In genomic region chr4:158873795-158874359, GRCh38 we compare ENCODE assay signal across 11 cellular contexts.
A peak's percentile ranks its signal among the peaks of the same experiment; 100 is the strongest.
DNase-seq lines count a peak whose midpoint lies in the region; ATAC-seq, FAIRE-seq and TF ChIP-seq lines count a peak whose summit lies in the region.
"Had no signal": no experiment of that assay in that cellular context is flagged by ENCODE, and none has a peak within 500 bp of the region (broad histone marks: within the 10 kb centered on the region; RNA-seq: fewer than 3 reads in every experiment).

No MANE protein-coding gene starts in this region.

- H3K4me2 ChIP-seq in HepG2 (ENCODE audit: low read depth, low read length): no peak overlapping the region

- in situ Hi-C loops in HepG2 (cut with HindIII; ENCODE audit: extremely low pct_ligation_motif_present, low pct_unique_long_range_greater_than_20kb): loop anchor here (25.0 kb wide), 1 partner anchor 563 kb away; no protein-coding TSS in a partner anchor

- no peaks in the 10 kb centered on the region for H3K4me1 ChIP-seq in HepG2 (ENCODE audit: insufficient read depth, low read length)

- no peak overlapping the region for H3K9ac ChIP-seq in HepG2 (ENCODE audit: insufficient read depth, low read depth, low read length)

- no peak for TF ChIP-seq POLR2A in HepG2 (IDR thresholded peaks at IDR 0.05; ENCODE audit: insufficient read depth in 1 of 2, low read depth in 2 of 2, low read length in 2 of 2)

- H3K4me3 ChIP-seq in BJ (ENCODE audit: low read depth, low read length): no peak overlapping the region
- no peak overlapping the region for H3K4me3 ChIP-seq in Jurkat, Clone E6-1 (ENCODE audit: low read length)
- no peak overlapping the region for H3K4me3 ChIP-seq in HepG2 (replicated peaks in 1 of 3; ENCODE audit: insufficient read depth in 1 of 3, low read depth in 2 of 3, low read length in 3 of 3)

- intact Hi-C loops in HepG2 (cut with micrococcal nuclease; ENCODE audit: unreplicated experiment): no loop called here

- BruUV-seq in HepG2 (replicated peaks; lab: Mats Ljungman, UMichigan): no TSS peak

- no peak overlapping the region for H2AFZ ChIP-seq in HepG2 (ENCODE audit: low read length)

- 87% methylated on average over 4 of the region's 4 CpGs for WGBS in HepG2 (ENCODE audit: low lambda C conversion rate)

- no peaks in the 10 kb centered on the region for H3K79me2 ChIP-seq in HepG2 (ENCODE audit: insufficient read depth, low read length)

- H3K27ac ChIP-seq in HepG2 (ENCODE audit: extremely low read length, insufficient read depth, low read length): no peak overlapping the region

- TF ChIP-seq RAD21 in HepG2 (CRISPR knock-in tag; IDR thresholded peaks at IDR 0.05): no peak

- POLR2A ChIA-PET in BJ (lab: Charles Lee) (interaction anchor here (0.6 kb wide), 1 partner anchor 268 kb away, joined by 11 read pairs; no protein-coding TSS in a partner anchor), HepG2 (lab: Yijun Ruan, JAX) (no interaction called here)

- TF ChIP-seq EP300 in HepG2 (IDR thresholded peaks at IDR 0.05; ENCODE audit: low read depth in 2 of 2, low read length in 2 of 2): no peak
- TF ChIP-seq EP300 in HepG2 (CRISPR knock-in tag; IDR thresholded peaks at IDR 0.05; ENCODE audit: borderline replicate concordance): no peak

- no peak for TF ChIP-seq CTCF in BJ (IDR thresholded peaks at IDR 0.05; ENCODE audit: insufficient read depth, low read depth, low read length)
- TF ChIP-seq CTCF in HepG2 (CRISPR knock-in tag; IDR thresholded peaks at IDR 0.05): no peak

- ATAC-seq in HepG2 (no peak), GM21717 (IDR thresholded peaks at IDR 0.05; ENCODE audit: unreplicated experiment) (no peak), HG03342 (IDR thresholded peaks at IDR 0.05; ENCODE audit: unreplicated experiment) (no peak)

- peak; percentile 56 for DNase-seq in BJ (ENCODE audit: low read depth)
- DNase-seq in Jurkat, Clone E6-1 (ENCODE audit: low read depth, low spot score): peak; percentile 71
- DNase-seq in brain pericyte (ENCODE audit: low read depth, low spot score): peak; percentile 46
- DNase-seq in HepG2 (ENCODE audit: low spot score): peak; percentile 5
- DNase-seq in D341Med (ENCODE audit: low spot score): no peak
- DNase-seq in hypothalamus (lab: John Stamatoyannopoulos, UW): no peak
- DNase-seq: NCI-H526 treated with DMSO at 0.1 percent for 48 hours; stimulated activated CD4-positive, alpha-beta T cell treated with anti-CD3 and anti-CD28 coated beads, Interleukin-1b, Interleukin-23, amount 100 ng/mL, for 48 hours had no signal

- no peaks in the 10 kb centered on the region for H4K20me1 ChIP-seq in HepG2 (ENCODE audit: insufficient read depth, low read length)

- CTCF ChIA-PET in BJ (lab: Yijun Ruan, JAX) (interaction anchor here (0.8 to 1.3 kb wide), 3 partner anchors 12 to 329 kb away, joined by 3 read pairs; no protein-coding TSS in a partner anchor), HepG2 (lab: Yijun Ruan, JAX; ENCODE audit: low intra/inter-chr PET ratio, low total read pairs) (no interaction called here)

- H3K36me3 ChIP-seq in BJ (ENCODE audit: control insufficient read depth, insufficient read depth, low read length) (peaks cover 4% of the 10 kb centered on the region), HepG2 (replicated peaks in 1 of 2; ENCODE audit: control insufficient read depth in 1 of 2, insufficient read depth in 2 of 2, low read length in 2 of 2) (peaks cover 15 to 39% of the 10 kb centered on the region in 2 experiments; a peak in 4 of 5 replicates)

- H3K9me3 ChIP-seq in HepG2 (ENCODE audit: low read length): no peaks in the 10 kb centered on the region

- no peak for FAIRE-seq in HepG2 (lab: Jason Lieb, UNC)
- FAIRE-seq: colon had no signal

- H3K27me3 ChIP-seq in BJ (ENCODE audit: control insufficient read depth, insufficient read depth, low read length) (no peaks in the 10 kb centered on the region), HepG2 (ENCODE audit: control insufficient read depth in 1 of 2, insufficient read depth in 2 of 2, low read length in 2 of 2) (no peaks in the 10 kb centered on the region)

TF ChIP-seq in HepG2, 621 proteins besides CTCF, POLR2A, EP300 and RAD21:
- TF ChIP-seq ATM (IDR thresholded peaks at IDR 0.05; ENCODE audit: borderline replicate concordance) (no peak), FOSL2 (CRISPR knock-in tag; IDR thresholded peaks at IDR 0.05) (peak; percentile 10; the same call in 1 of the 2 replicates)
TF ChIP-seq in HepG2: peak in this region for 1.

Comparison
In these comparisons a context has a peak if more than half of its experiments do, and no peak if none do; other contexts are left out.
1. DNase-seq: peak in BJ (single experiment), Jurkat, Clone E6-1 (single experiment), brain pericyte (single experiment) and HepG2 (single experiment); none in D341Med (single experiment) and hypothalamus (0 of 51).